In genomic region chr5:151146003-151146524, GRCh38 we compare ENCODE assay signal across 14 cellular contexts. TPM values are rescaled to one million over a fixed set of nuclear protein-coding genes. Genes with fewer than 3 reads are reported as not detected.
DNase-seq lines count a peak whose midpoint lies in the region; ATAC-seq, FAIRE-seq and TF ChIP-seq lines count a peak whose summit lies in the region.
"Had no signal": no experiment of that assay in that cellular context is flagged by ENCODE, and none has a peak within 500 bp of the region (broad histone marks: within the 10 kb centered on the region; RNA-seq: fewer than 3 reads in every experiment).

No MANE protein-coding gene starts in this region.

- no peak for TF ChIP-seq POLR2A in GM12891 (IDR thresholded peaks at IDR 0.05; ENCODE audit: low read depth, low read length)

- H3K36me3 Mint-ChIP-seq in CD4-positive, CD25-positive, alpha-beta regulatory T cell: peaks cover 40% of the 10 kb centered on the region
- H3K36me3 Mint-ChIP-seq in activated naive CD8-positive, alpha-beta T cell treated with anti-CD3 and anti-CD28 coated beads, Interleukin-2, amount 50 U/mL, for 24 hours (ENCODE audit: low read depth): peaks cover 68% of the 10 kb centered on the region
- peaks cover 0 to 49% (median 18%) of the 10 kb centered on the region in 3 donors for H3K36me3 Mint-ChIP-seq in naive thymus-derived CD8-positive, alpha-beta T cell

- H3K4me1 Mint-ChIP-seq in CD4-positive, CD25-positive, alpha-beta regulatory T cell: peaks cover 18 to 100% (median 84%) of the 10 kb centered on the region in 4 donors
- H3K4me1 Mint-ChIP-seq in activated naive CD8-positive, alpha-beta T cell treated with anti-CD3 and anti-CD28 coated beads, Interleukin-2, amount 50 U/mL, for 24 hours: peaks cover 100% of the 10 kb centered on the region
- peaks cover 56 to 100% (median 100%) of the 10 kb centered on the region in 4 donors for H3K4me1 Mint-ChIP-seq in naive thymus-derived CD8-positive, alpha-beta T cell

- H3K27ac Mint-ChIP-seq in CD4-positive, CD25-positive, alpha-beta regulatory T cell: peak overlapping the region; percentile 57 to 91 (median 87)
- peak overlapping the region; percentile 66 for H3K27ac Mint-ChIP-seq in activated naive CD8-positive, alpha-beta T cell treated with anti-CD3 and anti-CD28 coated beads, Interleukin-2, amount 50 U/mL, for 24 hours
- peak overlapping the region; percentile 88 to 99 (median 96) for H3K27ac Mint-ChIP-seq in naive thymus-derived CD8-positive, alpha-beta T cell

- DNase-seq in CD4-positive, CD25-positive, alpha-beta regulatory T cell: no peak
- peak; percentile 30 for DNase-seq in EH (ENCODE audit: low read depth)
- DNase-seq in activated naive CD8-positive, alpha-beta T cell treated with anti-CD3 and anti-CD28 coated beads, Interleukin-2, amount 50 U/mL, for 24 hours: no peak
- no peak for DNase-seq in naive thymus-derived CD8-positive, alpha-beta T cell
- DNase-seq in hepatic stellate cell (ENCODE audit: low spot score): no peak
- DNase-seq in GM12891 (ENCODE audit: insufficient read length, low spot score): no peak
- DNase-seq in stimulated activated CD8-positive, alpha-beta memory T cell treated with anti-CD3 and anti-CD28 coated beads, Interleukin-4, amount 100 ng/mL, for 48 hours: no peak
- DNase-seq: head of caudate nucleus, Kasumi-1, NCI-H1694, NCI-H446, uterus had no signal

- H3K36me3 ChIP-seq in CD4-positive, CD25-positive, alpha-beta regulatory T cell (ENCODE audit: control insufficient read depth, insufficient read depth, low read length): peaks cover 53% of the 10 kb centered on the region
- H3K36me3 ChIP-seq: uterus had no signal

- no peak overlapping the region for H3K4me3 ChIP-seq in CD4-positive, CD25-positive, alpha-beta regulatory T cell (ENCODE audit: low read depth, low read length)
- H3K4me3 ChIP-seq: BLaER1, uterus had no signal

- peaks cover 100% of the 10 kb centered on the region for H3K4me1 ChIP-seq in CD4-positive, CD25-positive, alpha-beta regulatory T cell (ENCODE audit: control insufficient read depth, insufficient read depth, low read length, poor library complexity, severe bottlenecking)

- peak overlapping the region; percentile 24 to 63 (median 40) for H3K4me3 Mint-ChIP-seq in CD4-positive, CD25-positive, alpha-beta regulatory T cell
- no peak overlapping the region for H3K4me3 Mint-ChIP-seq in activated naive CD8-positive, alpha-beta T cell treated with anti-CD3 and anti-CD28 coated beads, Interleukin-2, amount 50 U/mL, for 24 hours
- peak overlapping the region; percentile 33 to 94 (median 58) for H3K4me3 Mint-ChIP-seq in naive thymus-derived CD8-positive, alpha-beta T cell

- FAIRE-seq in GM12891 (lab: Jason Lieb, UNC): no peak
- FAIRE-seq: TTC549 had no signal

- H3K27ac ChIP-seq in CD4-positive, CD25-positive, alpha-beta regulatory T cell (ENCODE audit: insufficient read depth, low read length, poor library complexity, severe bottlenecking): peak overlapping the region; percentile 34
- H3K27ac ChIP-seq: BLaER1 had no signal

- H3K27me3 ChIP-seq in CD4-positive, CD25-positive, alpha-beta regulatory T cell (ENCODE audit: control insufficient read depth, insufficient read depth, low read length): no peaks in the 10 kb centered on the region
- H3K27me3 ChIP-seq: BLaER1, uterus had no signal

- POLR2A ChIA-PET in naive thymus-derived CD8-positive, alpha-beta T cell (lab: Charles Lee): interaction anchor here (1.1 to 10.0 kb wide), 7 partner anchors 7 to 107 kb away, joined by 3 to 185 read pairs (median 8); partner anchors contain the start of genes ANXA6, CCDC69 and GM2A

- no peaks in the 10 kb centered on the region for H3K9me3 Mint-ChIP-seq in CD4-positive, CD25-positive, alpha-beta regulatory T cell
- no peaks in the 10 kb centered on the region for H3K9me3 Mint-ChIP-seq in activated naive CD8-positive, alpha-beta T cell treated with anti-CD3 and anti-CD28 coated beads, Interleukin-2, amount 50 U/mL, for 24 hours
- H3K9me3 Mint-ChIP-seq in naive thymus-derived CD8-positive, alpha-beta T cell: no peaks in the 10 kb centered on the region

- no peaks in the 10 kb centered on the region for H3K9me3 ChIP-seq in CD4-positive, CD25-positive, alpha-beta regulatory T cell (ENCODE audit: control insufficient read depth in 2 of 2, low read length in 2 of 2)
- H3K9me3 ChIP-seq: BLaER1, uterus had no signal

- H3K27me3 Mint-ChIP-seq in CD4-positive, CD25-positive, alpha-beta regulatory T cell: no peaks in the 10 kb centered on the region
- no peaks in the 10 kb centered on the region for H3K27me3 Mint-ChIP-seq in activated naive CD8-positive, alpha-beta T cell treated with anti-CD3 and anti-CD28 coated beads, Interleukin-2, amount 50 U/mL, for 24 hours
- H3K27me3 Mint-ChIP-seq in naive thymus-derived CD8-positive, alpha-beta T cell: no peaks in the 10 kb centered on the region

- no peak for ATAC-seq in CD4-positive, CD25-positive, alpha-beta regulatory T cell (ENCODE audit: low read depth in 2 of 2)
- no peak for ATAC-seq in activated naive CD8-positive, alpha-beta T cell treated with anti-CD3 and anti-CD28 coated beads, Interleukin-2, amount 50 U/mL, for 24 hours
- ATAC-seq in naive thymus-derived CD8-positive, alpha-beta T cell: no peak

TF ChIP-seq in GM12891, 5 proteins besides CTCF, POLR2A, EP300 and RAD21:
- no peak for TF ChIP-seq POLR2AphosphoS5 (IDR thresholded peaks at IDR 0.05; ENCODE audit: low read depth, low read length)
- no peak for TF ChIP-seq POU2F2 (IDR thresholded peaks at IDR 0.05; ENCODE audit: low read depth, low read length)
- TF ChIP-seq PAX5 (IDR thresholded peaks at IDR 0.05; ENCODE audit: insufficient read depth, low read length, severe bottlenecking): no peak
- no peak for TF ChIP-seq TAF1 (IDR thresholded peaks at IDR 0.05; ENCODE audit: low read depth, low read length)

RNA-seq across cellular contexts. Expression of gene ANXA6, which starts 11.5 kb away (rescaled TPM):
- 364 TPM for total RNA-seq in CD4-positive, CD25-positive, alpha-beta regulatory T cell
- 100 to 1,000 TPM; 171 to 329 (median 244) TPM for polyA plus RNA-seq in CD4-positive, CD25-positive, alpha-beta regulatory T cell
- 100 to 1,000 TPM; 334 to 359 TPM for total RNA-seq in naive thymus-derived CD8-positive, alpha-beta T cell
- polyA plus RNA-seq in naive thymus-derived CD8-positive, alpha-beta T cell: 100 to 1,000 TPM; 242 to 318 (median 254) TPM
- 409 TPM for polyA plus RNA-seq in GM12891 (2012; ENCODE audit: low read depth, missing spikeins)
